Comparison of ENCODE assay signal across 25 cellular contexts in genomic region chr10:55822096-55822495, GRCh38.
A peak's percentile ranks its signal among the peaks of the same experiment; 100 is the strongest.
DNase-seq lines count a peak whose midpoint lies in the region; ATAC-seq and TF ChIP-seq lines count a peak whose summit lies in the region.
"Had no signal": no experiment of that assay in that cellular context is flagged by ENCODE, and none has a peak within 500 bp of the region (broad histone marks: within the 10 kb centered on the region; RNA-seq: fewer than 3 reads in every experiment).

No MANE protein-coding gene starts in this region.

- H3K36me3 ChIP-seq in endodermal cell (ENCODE audit: control insufficient read depth, insufficient read depth, low read length) (no peaks in the 10 kb centered on the region), iPS-20b (ENCODE audit: insufficient read depth, low read depth, low read length) (no peaks in the 10 kb centered on the region)
- H3K36me3 ChIP-seq: BLaER1 had no signal

- no peaks in the 10 kb centered on the region for H3K4me1 ChIP-seq in endodermal cell (ENCODE audit: control insufficient read depth, insufficient read depth, low read length)
- H3K4me1 ChIP-seq in iPS-20b (ENCODE audit: insufficient read depth, low read length), result peaks cover 27% of the 10 kb centered on the region
- H3K4me1 ChIP-seq: BLaER1, Caco-2 had no signal

- H3K36me3 Mint-ChIP-seq in natural killer cell treated with Interleukin-12 subunit alpha and Interleukin-12 subunit beta and Interleukin-15 and Interleukin-18, amount 100 ng/mL, for 72 hours, result no peaks in the 10 kb centered on the region
- peaks cover 13% of the 10 kb centered on the region for H3K36me3 Mint-ChIP-seq in natural killer cell
- peaks cover 17% of the 10 kb centered on the region for H3K36me3 Mint-ChIP-seq in endodermal cell (ENCODE audit: low read depth)
- H3K36me3 Mint-ChIP-seq in stimulated activated effector memory CD8-positive, alpha-beta T cell treated with anti-CD3 and anti-CD28 coated beads, Interleukin-12 subunit alpha, Interleukin-12 subunit beta, amount 100 ng/mL, for 72 hours, result no peaks in the 10 kb centered on the region

- H3K9me3 Mint-ChIP-seq in natural killer cell treated with Interleukin-12 subunit alpha and Interleukin-12 subunit beta and Interleukin-15 and Interleukin-18, amount 100 ng/mL, for 72 hours, result peaks cover 26% of the 10 kb centered on the region
- H3K9me3 Mint-ChIP-seq in natural killer cell (peaks cover 14 to 18% of the 10 kb centered on the region in 2 donors), endodermal cell (peaks cover 36% of the 10 kb centered on the region)
- peaks cover 15% of the 10 kb centered on the region for H3K9me3 Mint-ChIP-seq in stimulated activated effector memory CD8-positive, alpha-beta T cell treated with anti-CD3 and anti-CD28 coated beads, Interleukin-12 subunit alpha, Interleukin-12 subunit beta, amount 100 ng/mL, for 72 hours

- 29 to 50% methylated on average over 1 of the region's 1 CpG for WGBS in endodermal cell (ENCODE audit: insufficient coverage in 1 of 2, insufficient read length in 1 of 2), 2 experiments

- H3K9ac ChIP-seq in endodermal cell (ENCODE audit: extremely low read depth, low read length, poor library complexity, severe bottlenecking), result no peak overlapping the region
- no peak overlapping the region for H3K9ac ChIP-seq in iPS-20b (ENCODE audit: low read depth, low read length)
- H3K9ac ChIP-seq: BLaER1 had no signal

- H3K4me3 ChIP-seq in endodermal cell (ENCODE audit: low read length) (peak overlapping the region; percentile 12), iPS-20b (ENCODE audit: low read length) (peak overlapping the region; percentile 22; the same call in 1 of the 2 replicates)
- H3K4me3 ChIP-seq: BLaER1 had no signal

- no peak for TF ChIP-seq CTCF in natural killer cell (IDR thresholded peaks at IDR 0.05)
- no peak for TF ChIP-seq CTCF in endodermal cell (conservative IDR thresholded peaks at IDR 0.05)

- H3K27me3 Mint-ChIP-seq in natural killer cell treated with Interleukin-12 subunit alpha and Interleukin-12 subunit beta and Interleukin-15 and Interleukin-18, amount 100 ng/mL, for 72 hours, result no peaks in the 10 kb centered on the region
- H3K27me3 Mint-ChIP-seq in natural killer cell (ENCODE audit: low read depth in 2 of 2), result no peaks in the 10 kb centered on the region
- H3K27me3 Mint-ChIP-seq in endodermal cell (ENCODE audit: insufficient read depth), result no peaks in the 10 kb centered on the region
- H3K27me3 Mint-ChIP-seq: CD4-positive, alpha-beta T cell had no signal

- no peak overlapping the region for H3K27ac Mint-ChIP-seq in natural killer cell treated with Interleukin-12 subunit alpha and Interleukin-12 subunit beta and Interleukin-15 and Interleukin-18, amount 100 ng/mL, for 72 hours
- H3K27ac Mint-ChIP-seq in natural killer cell (no peak overlapping the region), endodermal cell (peak overlapping the region; percentile 1)
- H3K27ac Mint-ChIP-seq in stimulated activated effector memory CD8-positive, alpha-beta T cell treated with anti-CD3 and anti-CD28 coated beads, Interleukin-12 subunit alpha, Interleukin-12 subunit beta, amount 100 ng/mL, for 72 hours, result no peak overlapping the region
- H3K27ac Mint-ChIP-seq: CD4-positive, alpha-beta T cell had no signal

- H3K4me1 Mint-ChIP-seq in natural killer cell treated with Interleukin-12 subunit alpha and Interleukin-12 subunit beta and Interleukin-15 and Interleukin-18, amount 100 ng/mL, for 72 hours (ENCODE audit: low read depth in 2 of 2), result no peaks in the 10 kb centered on the region
- H3K4me1 Mint-ChIP-seq in natural killer cell (no peaks in the 10 kb centered on the region), endodermal cell (peaks cover 23% of the 10 kb centered on the region)
- H3K4me1 Mint-ChIP-seq in stimulated activated effector memory CD8-positive, alpha-beta T cell treated with anti-CD3 and anti-CD28 coated beads, Interleukin-12 subunit alpha, Interleukin-12 subunit beta, amount 100 ng/mL, for 72 hours, result no peaks in the 10 kb centered on the region

- intact Hi-C loops in natural killer cell (cut with micrococcal nuclease), result no loop called here

- peaks cover 29% of the 10 kb centered on the region for H3K9me3 ChIP-seq in endodermal cell (ENCODE audit: control insufficient read depth, low read length)
- peaks cover 13% of the 10 kb centered on the region for H3K9me3 ChIP-seq in iPS-20b (ENCODE audit: insufficient read depth, low read depth, low read length)
- H3K9me3 ChIP-seq: Caco-2 had no signal

- no peak overlapping the region for H3K4me3 Mint-ChIP-seq in natural killer cell treated with Interleukin-12 subunit alpha and Interleukin-12 subunit beta and Interleukin-15 and Interleukin-18, amount 100 ng/mL, for 72 hours
- H3K4me3 Mint-ChIP-seq in natural killer cell, result no peak overlapping the region
- H3K4me3 Mint-ChIP-seq in endodermal cell, result no peak overlapping the region
- H3K4me3 Mint-ChIP-seq in stimulated activated effector memory CD8-positive, alpha-beta T cell treated with anti-CD3 and anti-CD28 coated beads, Interleukin-12 subunit alpha, Interleukin-12 subunit beta, amount 100 ng/mL, for 72 hours, result no peak overlapping the region
- H3K4me3 Mint-ChIP-seq: CD4-positive, alpha-beta T cell had no signal

- no peak for ATAC-seq in natural killer cell treated with Interleukin-12 subunit alpha and Interleukin-12 subunit beta and Interleukin-15 and Interleukin-18, amount 100 ng/mL, for 72 hours
- ATAC-seq in natural killer cell (no peak), GM21515 (IDR thresholded peaks at IDR 0.05; ENCODE audit: unreplicated experiment) (no peak)
- ATAC-seq in stimulated activated effector memory CD8-positive, alpha-beta T cell treated with anti-CD3 and anti-CD28 coated beads, Interleukin-12 subunit alpha, Interleukin-12 subunit beta, amount 100 ng/mL, for 72 hours, result no peak
- ATAC-seq: HepG2 had no signal

- H3K27ac ChIP-seq in endodermal cell (ENCODE audit: low read depth, low read length) (no peak overlapping the region), iPS-20b (ENCODE audit: low read length) (no peak overlapping the region)
- H3K27ac ChIP-seq: 22Rv1, BLaER1 had no signal

- H3K27me3 ChIP-seq in endodermal cell (ENCODE audit: control insufficient read depth, insufficient read depth, low read length, poor library complexity, severe bottlenecking) (no peaks in the 10 kb centered on the region), iPS-20b (ENCODE audit: insufficient read depth, low read length) (no peaks in the 10 kb centered on the region)
- H3K27me3 ChIP-seq: BLaER1 had no signal

- DNase-seq in natural killer cell treated with Interleukin-12 subunit alpha and Interleukin-12 subunit beta and Interleukin-15 and Interleukin-18, amount 100 ng/mL, for 72 hours (ENCODE audit: low spot score), result peak; percentile 49
- DNase-seq in natural killer cell, result no peak
- DNase-seq in endodermal cell, result peak; percentile 72
- no peak for DNase-seq in stimulated activated effector memory CD8-positive, alpha-beta T cell treated with anti-CD3 and anti-CD28 coated beads, Interleukin-12 subunit alpha, Interleukin-12 subunit beta, amount 100 ng/mL, for 72 hours (ENCODE audit: low spot score in 2 of 2)
- no peak for DNase-seq in activated effector memory CD4-positive, alpha-beta T cell treated with anti-CD3 and anti-CD28 coated beads, Interleukin-2, amount 50 U/mL, for 16 hours
- no peak for DNase-seq in NCI-H345 (lab: John Stamatoyannopoulos, UW)
- DNase-seq: ACHN; Caco-2; CD4-positive, alpha-beta T cell; DMS 273 treated with DMSO at 0.1 percent for 48 hours; DND-41; GOT3; KBM-7; MM.1S; NCI-H1048; NCI-H1436 treated with DMSO at 0.1 percent for 48 hours; NCI-H1930; NCI-H2227 treated with DMSO at 0.1 percent for 48 hours; NCI-H510A treated with DMSO at 0.1 percent for 48 hours; NCI-H748 treated with DMSO at 0.1 percent for 48 hours had no signal

Comparison
In these comparisons a context has a peak if more than half of its experiments do, and no peak if none do; other contexts are left out.
1. DNase-seq: peak in natural killer cell treated with Interleukin-12 subunit alpha and Interleukin-12 subunit beta and Interleukin-15 and Interleukin-18, amount 100 ng/mL, for 72 hours (single experiment) and endodermal cell (single experiment); none in natural killer cell (single experiment), stimulated activated effector memory CD8-positive, alpha-beta T cell treated with anti-CD3 and anti-CD28 coated beads, Interleukin-12 subunit alpha, Interleukin-12 subunit beta, amount 100 ng/mL, for 72 hours (0 of 2), activated effector memory CD4-positive, alpha-beta T cell treated with anti-CD3 and anti-CD28 coated beads, Interleukin-2, amount 50 U/mL, for 16 hours (single experiment) and NCI-H345 (single experiment).